28 cellular contexts compared by ENCODE assay signal in genomic region chr2:165435611-165436010, GRCh38. TPM values are rescaled to one million over a fixed set of nuclear protein-coding genes. Genes with fewer than 3 reads are reported as not detected.
A peak's percentile ranks its signal among the peaks of the same experiment; 100 is the strongest.
DNase-seq lines count a peak whose midpoint lies in the region; ATAC-seq and TF ChIP-seq lines count a peak whose summit lies in the region.
"Had no signal": no experiment of that assay in that cellular context is flagged by ENCODE, and none has a peak within 500 bp of the region (broad histone marks: within the 10 kb centered on the region; RNA-seq: fewer than 3 reads in every experiment).

No MANE protein-coding gene starts in this region.

- H2BK15ac ChIP-seq in neuronal stem cell (ENCODE audit: low read length): no peak overlapping the region

- no peak overlapping the region for H4K8ac ChIP-seq in neuronal stem cell (ENCODE audit: low read depth, low read length)

- no peak overlapping the region for H3K18ac ChIP-seq in neuronal stem cell (ENCODE audit: low read length)

- no peak overlapping the region for H3K4ac ChIP-seq in neuronal stem cell (ENCODE audit: low read length)

- no peaks in the 10 kb centered on the region for H3K79me1 ChIP-seq in neuronal stem cell (ENCODE audit: low read depth, low read length)

- no peak overlapping the region for H3K9ac ChIP-seq in neuronal stem cell (ENCODE audit: low read depth, low read length, poor library complexity)

- H3K4me2 ChIP-seq in neuronal stem cell (ENCODE audit: insufficient read depth, low read length, poor library complexity, severe bottlenecking): no peak overlapping the region
- H3K4me2 ChIP-seq: PC-9 had no signal

- H3K9me3 ChIP-seq in neuronal stem cell (replicated peaks in 1 of 2; ENCODE audit: control insufficient read depth in 2 of 2, insufficient read depth in 1 of 2, low read depth in 1 of 2, low read length in 2 of 2): no peaks in the 10 kb centered on the region
- H3K9me3 ChIP-seq: BE2C, MG63 had no signal

- no CpG with 5 or more reads among the region's 1 CpG for WGBS in neuronal stem cell (ENCODE audit: extremely low coverage in 2 of 2, insufficient read length in 2 of 2, insufficient replicate concordance in 1 of 2), 2 donors

- no peaks in the 10 kb centered on the region for H3K36me3 ChIP-seq in neuronal stem cell (replicated peaks in 1 of 2; ENCODE audit: control insufficient read depth in 2 of 2, insufficient read depth in 2 of 2, low read length in 2 of 2)
- H3K36me3 ChIP-seq: BE2C, MG63 had no signal

- no peak overlapping the region for H3K4me3 ChIP-seq in neuronal stem cell (ENCODE audit: low read length in 2 of 2)
- H3K4me3 ChIP-seq: K562, MG63, PC-9 had no signal

- H2AK5ac ChIP-seq in neuronal stem cell (ENCODE audit: low read depth, low read length): no peak overlapping the region

- no peaks in the 10 kb centered on the region for H3K27me3 ChIP-seq in neuronal stem cell (ENCODE audit: control insufficient read depth in 3 of 3, insufficient read depth in 3 of 3, low read depth in 1 of 3, low read length in 3 of 3)
- H3K27me3 ChIP-seq: BE2C, MG63 had no signal

- H4K91ac ChIP-seq in neuronal stem cell (ENCODE audit: low read depth, low read length, poor library complexity): no peak overlapping the region

- H2BK5ac ChIP-seq in neuronal stem cell (ENCODE audit: low read length): no peak overlapping the region

- H3K27ac ChIP-seq in neuronal stem cell (replicated peaks; ENCODE audit: low read length): no peak overlapping the region
- H3K27ac ChIP-seq: HL-60, PC-9 had no signal

- no peak overlapping the region for H2BK120ac ChIP-seq in neuronal stem cell (ENCODE audit: low read depth, low read length)

- H2BK12ac ChIP-seq in neuronal stem cell (ENCODE audit: low read length): no peak overlapping the region

- no peak overlapping the region for H3K23ac ChIP-seq in neuronal stem cell (ENCODE audit: low read depth, low read length, poor library complexity)

- ATAC-seq in esophagus mucosa (no peak), SK-N-SH treated with all-trans-retinoic acid at 6 μM for 48 hours (no peak)
- ATAC-seq: HCT116, K562 had no signal

- no peak overlapping the region for H3K14ac ChIP-seq in neuronal stem cell (ENCODE audit: low read length)

- H3K4me1 ChIP-seq in neuronal stem cell (ENCODE audit: control insufficient read depth in 2 of 2, insufficient read depth in 1 of 2, low read depth in 1 of 2, low read length in 2 of 2): peaks cover 6 to 12% of the 10 kb centered on the region in 2 donors
- H3K4me1 ChIP-seq: BE2C had no signal

- no peak overlapping the region for H2AFZ ChIP-seq in neuronal stem cell (ENCODE audit: low read length)
- H2AFZ ChIP-seq: PC-9 had no signal

- DNase-seq in NCI-H82 (lab: John Stamatoyannopoulos, UW): peak; percentile 29
- no peak for DNase-seq in NCI-H82 treated with DMSO at 0.1 percent for 48 hours (lab: John Stamatoyannopoulos, UW; ENCODE audit: unreplicated experiment)
- DNase-seq in NCI-H146 (lab: John Stamatoyannopoulos, UW): peak; percentile 46
- DNase-seq in ecto neural progenitor cell (ENCODE audit: low spot score): peak; percentile 72
- peak; percentile 6 for DNase-seq in neuronal stem cell (ENCODE audit: low spot score)
- no peak for DNase-seq in stimulated activated CD4-positive, alpha-beta T cell treated with anti-CD3 and anti-CD28 coated beads, Interleukin-2, amount 100 ng/mL, for 48 hours
- DNase-seq: 8988T; ACHN; BE2C; CD4-positive, alpha-beta T cell; GOT3; MG63; NCI-H1105 treated with DMSO at 0.1 percent for 48 hours; NCI-H1694 treated with DMSO at 0.1 percent for 48 hours; NCI-H2081; NCI-H2171 treated with DMSO at 0.1 percent for 48 hours; NCI-H345; NCI-H510A treated with DMSO at 0.1 percent for 48 hours; NCI-H748 treated with DMSO at 0.1 percent for 48 hours; NK-92 treated with Interleukin-12 subunit alpha and Interleukin-12 subunit beta, amount 100 ng/mL, for 24 hours; PC-9; Right ventricle myocardium superior; RPMI8226 had no signal

TF ChIP-seq in SK-N-SH treated with all-trans-retinoic acid at 6 μM for 48 hours, 23 proteins besides CTCF, POLR2A, EP300 and RAD21:
- TF ChIP-seq BACH2 (CRISPR knock-in tag; IDR thresholded peaks at IDR 0.05; ENCODE audit: borderline replicate concordance) (no peak), PPARA (CRISPR knock-in tag; IDR thresholded peaks at IDR 0.05; ENCODE audit: borderline replicate concordance) (no peak), POU6F1 (CRISPR knock-in tag; IDR thresholded peaks at IDR 0.05; ENCODE audit: borderline replicate concordance, low read depth) (no peak), TCF4 (CRISPR knock-in tag; IDR thresholded peaks at IDR 0.05; ENCODE audit: borderline replicate concordance) (no peak), ZFP30 (CRISPR knock-in tag; IDR thresholded peaks at IDR 0.05) (no peak), ZFP3 (CRISPR knock-in tag; IDR thresholded peaks at IDR 0.05) (no peak), PATZ1 (CRISPR knock-in tag; IDR thresholded peaks at IDR 0.05; ENCODE audit: borderline replicate concordance) (no peak), TSHZ2 (CRISPR knock-in tag; IDR thresholded peaks at IDR 0.05) (no peak), TOX (CRISPR knock-in tag; IDR thresholded peaks at IDR 0.05; ENCODE audit: borderline replicate concordance) (no peak), GLIS3 (CRISPR knock-in tag; IDR thresholded peaks at IDR 0.05) (no peak), SNAI2 (CRISPR knock-in tag; IDR thresholded peaks at IDR 0.05) (no peak), ARNTL (CRISPR knock-in tag; IDR thresholded peaks at IDR 0.05; ENCODE audit: borderline replicate concordance, low read depth) (no peak), ESRRG (CRISPR knock-in tag; IDR thresholded peaks at IDR 0.05) (no peak)

RNA-seq across cellular contexts. Expression of gene CSRNP3, which starts 33.9 kb away (rescaled TPM):
- 5.3 TPM for polyA plus RNA-seq in neuronal stem cell (2013, experiment 1 of 2)
- 5.8 TPM for polyA plus RNA-seq in neuronal stem cell (2013, experiment 2 of 2)
- total RNA-seq in esophagus mucosa: 1.2 TPM
- total RNA-seq: CD4-positive, alpha-beta T cell; K562 had no signal
- polyA plus RNA-seq: K562 had no signal

Comparison
In these comparisons a context has a peak if more than half of its experiments do, and no peak if none do; other contexts are left out.
1. DNase-seq: peak in NCI-H82 (single experiment), NCI-H146 (single experiment), ecto neural progenitor cell (single experiment) and neuronal stem cell (single experiment); none in NCI-H82 treated with DMSO at 0.1 percent for 48 hours (single experiment) and stimulated activated CD4-positive, alpha-beta T cell treated with anti-CD3 and anti-CD28 coated beads, Interleukin-2, amount 100 ng/mL, for 48 hours (0 of 2).